1 cellular context compared by ENCODE assay signal in the genomic region with DNA sequence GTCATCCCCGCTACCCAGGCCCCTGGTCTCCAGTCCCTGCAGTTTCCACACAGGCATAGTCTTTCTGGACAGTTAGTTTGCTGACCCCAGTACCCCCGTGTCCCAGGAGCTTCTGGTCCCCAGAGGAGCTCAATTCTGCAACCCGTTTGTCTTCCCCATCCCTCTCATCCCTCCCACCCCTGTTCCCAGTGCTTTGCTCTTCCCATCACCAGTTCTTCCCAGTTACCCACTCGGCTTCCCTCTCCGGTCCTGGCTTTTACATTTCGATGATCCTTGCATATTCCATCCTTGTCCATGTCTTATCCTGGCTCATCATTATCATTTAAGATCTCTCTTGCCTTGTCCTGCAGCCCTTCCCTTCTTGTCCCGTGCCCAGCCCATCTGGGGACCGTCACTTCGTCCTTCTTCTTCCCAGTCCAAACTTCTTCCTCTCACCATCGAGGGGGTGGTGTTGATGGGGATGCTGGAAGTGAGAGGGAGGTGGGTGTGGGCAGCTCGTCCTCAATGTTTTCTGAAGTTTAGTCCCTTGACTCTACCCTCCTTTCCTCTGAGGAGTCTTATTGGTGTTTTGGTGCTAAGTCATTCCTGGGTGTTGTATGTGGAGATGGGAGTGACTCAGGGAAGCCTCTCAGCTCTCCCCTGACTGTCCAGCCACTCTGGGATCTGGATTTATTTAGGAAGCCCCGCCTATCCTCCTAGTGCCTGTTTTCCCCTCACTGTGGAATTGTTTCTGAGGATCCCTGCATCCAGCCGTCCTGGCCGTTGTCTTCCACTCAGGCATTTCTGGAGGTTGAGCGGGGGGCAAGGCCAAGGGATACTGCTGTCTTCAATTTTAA.
TF ChIP-seq lines count a peak whose summit lies in the region.

No MANE protein-coding gene starts in this region.

TF ChIP-seq in K562, 482 proteins besides CTCF, POLR2A, EP300 and RAD21 (continued from another document and continues in another):
- no peak for TF ChIP-seq RBM14 (IDR thresholded peaks at IDR 0.05; ENCODE audit: borderline replicate concordance, insufficient read depth, low read depth, low read length)
- TF ChIP-seq CCAR2 (IDR thresholded peaks at IDR 0.05; ENCODE audit: low read depth, low read length): no peak
- TF ChIP-seq, protein P1, sequence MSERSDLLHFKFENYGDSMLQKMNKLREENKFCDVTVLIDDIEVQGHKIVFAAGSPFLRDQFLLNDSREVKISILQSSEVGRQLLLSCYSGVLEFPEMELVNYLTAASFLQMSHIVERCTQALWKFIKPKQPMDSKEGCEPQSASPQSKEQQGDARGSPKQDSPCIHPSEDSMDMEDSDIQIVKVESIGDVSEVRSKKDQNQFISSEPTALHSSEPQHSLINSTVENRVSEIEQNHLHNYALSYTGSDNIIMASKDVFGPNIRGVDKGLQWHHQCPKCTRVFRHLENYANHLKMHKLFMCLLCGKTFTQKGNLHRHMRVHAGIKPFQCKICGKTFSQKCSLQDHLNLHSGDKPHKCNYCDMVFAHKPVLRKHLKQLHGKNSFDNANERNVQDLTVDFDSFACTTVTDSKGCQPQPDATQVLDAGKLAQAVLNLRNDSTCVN (CRISPR knock-in tag; IDR thresholded peaks at IDR 0.05): no peak
- TF ChIP-seq, protein P2, sequence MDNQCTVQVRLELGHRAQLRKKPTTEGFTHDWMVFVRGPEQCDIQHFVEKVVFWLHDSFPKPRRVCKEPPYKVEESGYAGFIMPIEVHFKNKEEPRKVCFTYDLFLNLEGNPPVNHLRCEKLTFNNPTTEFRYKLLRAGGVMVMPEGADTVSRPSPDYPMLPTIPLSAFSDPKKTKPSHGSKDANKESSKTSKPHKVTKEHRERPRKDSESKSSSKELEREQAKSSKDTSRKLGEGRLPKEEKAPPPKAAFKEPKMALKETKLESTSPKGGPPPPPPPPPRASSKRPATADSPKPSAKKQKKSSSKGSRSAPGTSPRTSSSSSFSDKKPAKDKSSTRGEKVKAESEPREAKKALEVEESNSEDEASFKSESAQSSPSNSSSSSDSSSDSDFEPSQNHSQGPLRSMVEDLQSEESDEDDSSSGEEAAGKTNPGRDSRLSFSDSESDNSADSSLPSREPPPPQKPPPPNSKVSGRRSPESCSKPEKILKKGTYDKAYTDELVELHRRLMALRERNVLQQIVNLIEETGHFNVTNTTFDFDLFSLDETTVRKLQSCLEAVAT (IDR thresholded peaks at IDR 0.05): 0 out of 4 replicates have a peak, but pooled peaks of 1 of the 2 experiments have one; percentile 11
- no peak for TF ChIP-seq ELF1 (tag; IDR thresholded peaks at IDR 0.05)
- TF ChIP-seq CBFB (CRISPR knock-in tag; IDR thresholded peaks at IDR 0.05): no peak
- TF ChIP-seq ZFP36 (IDR thresholded peaks at IDR 0.05; ENCODE audit: low read depth, low read length, partially characterized antibody): no peak
- TF ChIP-seq, protein P3, sequence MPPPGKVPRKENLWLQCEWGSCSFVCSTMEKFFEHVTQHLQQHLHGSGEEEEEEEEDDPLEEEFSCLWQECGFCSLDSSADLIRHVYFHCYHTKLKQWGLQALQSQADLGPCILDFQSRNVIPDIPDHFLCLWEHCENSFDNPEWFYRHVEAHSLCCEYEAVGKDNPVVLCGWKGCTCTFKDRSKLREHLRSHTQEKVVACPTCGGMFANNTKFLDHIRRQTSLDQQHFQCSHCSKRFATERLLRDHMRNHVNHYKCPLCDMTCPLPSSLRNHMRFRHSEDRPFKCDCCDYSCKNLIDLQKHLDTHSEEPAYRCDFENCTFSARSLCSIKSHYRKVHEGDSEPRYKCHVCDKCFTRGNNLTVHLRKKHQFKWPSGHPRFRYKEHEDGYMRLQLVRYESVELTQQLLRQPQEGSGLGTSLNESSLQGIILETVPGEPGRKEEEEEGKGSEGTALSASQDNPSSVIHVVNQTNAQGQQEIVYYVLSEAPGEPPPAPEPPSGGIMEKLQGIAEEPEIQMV (tag; conservative IDR thresholded peaks at IDR 0.05; ENCODE audit: low read depth): no peak
- TF ChIP-seq SMARCC2 (IDR thresholded peaks at IDR 0.05; ENCODE audit: low read depth): no peak
- no peak for TF ChIP-seq ZNF695 (CRISPR knock-in tag; IDR thresholded peaks at IDR 0.05)
- peak; percentile 79 for TF ChIP-seq C11orf30 (IDR thresholded peaks at IDR 0.05; ENCODE audit: low read depth)
- no peak for TF ChIP-seq ZNF146 (CRISPR knock-in tag; IDR thresholded peaks at IDR 0.05; ENCODE audit: unreplicated experiment)
- TF ChIP-seq ZC3H8 (IDR thresholded peaks at IDR 0.05): no peak
- no peak for TF ChIP-seq HOXB6 (CRISPR knock-in tag; IDR thresholded peaks at IDR 0.05; ENCODE audit: borderline replicate concordance)
- TF ChIP-seq HDGF (IDR thresholded peaks at IDR 0.05): 0 out of 2 replicates have a peak, but pooled peaks have one; percentile 24
- no peak for TF ChIP-seq ZNF24 (IDR thresholded peaks at IDR 0.05)
- TF ChIP-seq, protein P4, sequence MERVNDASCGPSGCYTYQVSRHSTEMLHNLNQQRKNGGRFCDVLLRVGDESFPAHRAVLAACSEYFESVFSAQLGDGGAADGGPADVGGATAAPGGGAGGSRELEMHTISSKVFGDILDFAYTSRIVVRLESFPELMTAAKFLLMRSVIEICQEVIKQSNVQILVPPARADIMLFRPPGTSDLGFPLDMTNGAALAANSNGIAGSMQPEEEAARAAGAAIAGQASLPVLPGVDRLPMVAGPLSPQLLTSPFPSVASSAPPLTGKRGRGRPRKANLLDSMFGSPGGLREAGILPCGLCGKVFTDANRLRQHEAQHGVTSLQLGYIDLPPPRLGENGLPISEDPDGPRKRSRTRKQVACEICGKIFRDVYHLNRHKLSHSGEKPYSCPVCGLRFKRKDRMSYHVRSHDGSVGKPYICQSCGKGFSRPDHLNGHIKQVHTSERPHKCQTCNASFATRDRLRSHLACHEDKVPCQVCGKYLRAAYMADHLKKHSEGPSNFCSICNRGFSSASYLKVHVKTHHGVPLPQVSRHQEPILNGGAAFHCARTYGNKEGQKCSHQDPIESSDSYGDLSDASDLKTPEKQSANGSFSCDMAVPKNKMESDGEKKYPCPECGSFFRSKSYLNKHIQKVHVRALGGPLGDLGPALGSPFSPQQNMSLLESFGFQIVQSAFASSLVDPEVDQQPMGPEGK (CRISPR knock-in tag; IDR thresholded peaks at IDR 0.05; ENCODE audit: borderline replicate concordance): no peak
- TF ChIP-seq BHLHE40 (IDR thresholded peaks at IDR 0.05; ENCODE audit: low read length): 0 out of 2 replicates have a peak, but pooled peaks have one; percentile 34
- no peak for TF ChIP-seq U2AF2 (optimal IDR thresholded peaks at IDR 0.05; ENCODE audit: low read depth, low read length)
- TF ChIP-seq ZNF263 (CRISPR knock-in tag; IDR thresholded peaks at IDR 0.05; ENCODE audit: borderline replicate concordance): no peak
- no peak for TF ChIP-seq ZNF354B (CRISPR knock-in tag; IDR thresholded peaks at IDR 0.05)
- TF ChIP-seq SMAD3 (CRISPR knock-in tag; conservative IDR thresholded peaks at IDR 0.05): no peak
- TF ChIP-seq, protein P5, sequence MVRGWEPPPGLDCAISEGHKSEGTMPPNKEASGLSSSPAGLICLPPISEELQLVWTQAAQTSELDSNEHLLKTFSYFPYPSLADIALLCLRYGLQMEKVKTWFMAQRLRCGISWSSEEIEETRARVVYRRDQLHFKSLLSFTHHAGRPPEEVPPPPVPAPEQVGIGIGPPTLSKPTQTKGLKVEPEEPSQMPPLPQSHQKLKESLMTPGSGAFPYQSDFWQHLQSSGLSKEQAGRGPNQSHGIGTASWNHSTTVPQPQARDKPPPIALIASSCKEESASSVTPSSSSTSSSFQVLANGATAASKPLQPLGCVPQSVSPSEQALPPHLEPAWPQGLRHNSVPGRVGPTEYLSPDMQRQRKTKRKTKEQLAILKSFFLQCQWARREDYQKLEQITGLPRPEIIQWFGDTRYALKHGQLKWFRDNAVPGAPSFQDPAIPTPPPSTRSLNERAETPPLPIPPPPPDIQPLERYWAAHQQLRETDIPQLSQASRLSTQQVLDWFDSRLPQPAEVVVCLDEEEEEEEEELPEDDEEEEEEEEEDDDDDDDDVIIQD (CRISPR knock-in tag; IDR thresholded peaks at IDR 0.05): no peak
- TF ChIP-seq HIVEP1 (CRISPR knock-in tag; IDR thresholded peaks at IDR 0.05): no peak
- TF ChIP-seq, protein P6, sequence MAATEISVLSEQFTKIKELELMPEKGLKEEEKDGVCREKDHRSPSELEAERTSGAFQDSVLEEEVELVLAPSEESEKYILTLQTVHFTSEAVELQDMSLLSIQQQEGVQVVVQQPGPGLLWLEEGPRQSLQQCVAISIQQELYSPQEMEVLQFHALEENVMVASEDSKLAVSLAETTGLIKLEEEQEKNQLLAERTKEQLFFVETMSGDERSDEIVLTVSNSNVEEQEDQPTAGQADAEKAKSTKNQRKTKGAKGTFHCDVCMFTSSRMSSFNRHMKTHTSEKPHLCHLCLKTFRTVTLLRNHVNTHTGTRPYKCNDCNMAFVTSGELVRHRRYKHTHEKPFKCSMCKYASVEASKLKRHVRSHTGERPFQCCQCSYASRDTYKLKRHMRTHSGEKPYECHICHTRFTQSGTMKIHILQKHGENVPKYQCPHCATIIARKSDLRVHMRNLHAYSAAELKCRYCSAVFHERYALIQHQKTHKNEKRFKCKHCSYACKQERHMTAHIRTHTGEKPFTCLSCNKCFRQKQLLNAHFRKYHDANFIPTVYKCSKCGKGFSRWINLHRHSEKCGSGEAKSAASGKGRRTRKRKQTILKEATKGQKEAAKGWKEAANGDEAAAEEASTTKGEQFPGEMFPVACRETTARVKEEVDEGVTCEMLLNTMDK (IDR thresholded peaks at IDR 0.05; ENCODE audit: borderline replicate concordance, insufficient read depth, low read depth, low read length, poor library complexity, severe bottlenecking): no peak
- peak in 1 of 2 experiments; percentile 30; a peak in 1 of 4 replicates for TF ChIP-seq HDAC1 (IDR thresholded peaks at IDR 0.05)
- TF ChIP-seq ZNF445 (CRISPR knock-in tag; IDR thresholded peaks at IDR 0.05; ENCODE audit: low read depth): no peak
- no peak for TF ChIP-seq NCOR1 (IDR thresholded peaks at IDR 0.05)
- TF ChIP-seq ZSCAN29 (IDR thresholded peaks at IDR 0.05): no peak
- no peak for TF ChIP-seq L3MBTL2 (IDR thresholded peaks at IDR 0.05)
- TF ChIP-seq, protein P7, sequence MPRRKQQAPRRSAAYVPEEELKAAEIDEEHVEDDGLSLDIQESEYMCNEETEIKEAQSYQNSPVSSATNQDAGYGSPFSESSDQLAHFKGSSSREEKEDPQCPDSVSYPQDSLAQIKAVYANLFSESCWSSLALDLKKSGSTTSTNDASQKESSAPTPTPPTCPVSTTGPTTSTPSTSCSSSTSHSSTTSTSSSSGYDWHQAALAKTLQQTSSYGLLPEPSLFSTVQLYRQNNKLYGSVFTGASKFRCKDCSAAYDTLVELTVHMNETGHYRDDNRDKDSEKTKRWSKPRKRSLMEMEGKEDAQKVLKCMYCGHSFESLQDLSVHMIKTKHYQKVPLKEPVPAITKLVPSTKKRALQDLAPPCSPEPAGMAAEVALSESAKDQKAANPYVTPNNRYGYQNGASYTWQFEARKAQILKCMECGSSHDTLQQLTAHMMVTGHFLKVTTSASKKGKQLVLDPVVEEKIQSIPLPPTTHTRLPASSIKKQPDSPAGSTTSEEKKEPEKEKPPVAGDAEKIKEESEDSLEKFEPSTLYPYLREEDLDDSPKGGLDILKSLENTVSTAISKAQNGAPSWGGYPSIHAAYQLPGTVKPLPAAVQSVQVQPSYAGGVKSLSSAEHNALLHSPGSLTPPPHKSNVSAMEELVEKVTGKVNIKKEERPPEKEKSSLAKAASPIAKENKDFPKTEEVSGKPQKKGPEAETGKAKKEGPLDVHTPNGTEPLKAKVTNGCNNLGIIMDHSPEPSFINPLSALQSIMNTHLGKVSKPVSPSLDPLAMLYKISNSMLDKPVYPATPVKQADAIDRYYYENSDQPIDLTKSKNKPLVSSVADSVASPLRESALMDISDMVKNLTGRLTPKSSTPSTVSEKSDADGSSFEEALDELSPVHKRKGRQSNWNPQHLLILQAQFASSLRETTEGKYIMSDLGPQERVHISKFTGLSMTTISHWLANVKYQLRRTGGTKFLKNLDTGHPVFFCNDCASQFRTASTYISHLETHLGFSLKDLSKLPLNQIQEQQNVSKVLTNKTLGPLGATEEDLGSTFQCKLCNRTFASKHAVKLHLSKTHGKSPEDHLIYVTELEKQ (CRISPR knock-in tag; IDR thresholded peaks at IDR 0.05): no peak
- peak; percentile 34; the same call in 1 of the 2 replicates for TF ChIP-seq EHMT2 (IDR thresholded peaks at IDR 0.05)
- no peak for TF ChIP-seq CEBPG (CRISPR knock-in tag; IDR thresholded peaks at IDR 0.05)
- TF ChIP-seq CEBPG (tag; conservative IDR thresholded peaks at IDR 0.05 in 1 of 2, IDR thresholded peaks at IDR 0.05 in 1 of 2): no peak
- TF ChIP-seq, protein P8, sequence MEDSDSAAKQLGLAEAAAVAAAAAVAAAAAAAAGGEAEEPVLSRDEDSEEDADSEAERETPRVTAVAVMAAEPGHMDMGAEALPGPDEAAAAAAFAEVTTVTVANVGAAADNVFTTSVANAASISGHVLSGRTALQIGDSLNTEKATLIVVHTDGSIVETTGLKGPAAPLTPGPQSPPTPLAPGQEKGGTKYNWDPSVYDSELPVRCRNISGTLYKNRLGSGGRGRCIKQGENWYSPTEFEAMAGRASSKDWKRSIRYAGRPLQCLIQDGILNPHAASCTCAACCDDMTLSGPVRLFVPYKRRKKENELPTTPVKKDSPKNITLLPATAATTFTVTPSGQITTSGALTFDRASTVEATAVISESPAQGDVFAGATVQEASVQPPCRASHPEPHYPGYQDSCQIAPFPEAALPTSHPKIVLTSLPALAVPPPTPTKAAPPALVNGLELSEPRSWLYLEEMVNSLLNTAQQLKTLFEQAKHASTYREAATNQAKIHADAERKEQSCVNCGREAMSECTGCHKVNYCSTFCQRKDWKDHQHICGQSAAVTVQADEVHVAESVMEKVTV (CRISPR knock-in tag; IDR thresholded peaks at IDR 0.05): no peak
- TF ChIP-seq HNRNPH1 (optimal IDR thresholded peaks at IDR 0.05; ENCODE audit: low read depth, low read length): no peak
- no peak for TF ChIP-seq PYGO2 (tag; IDR thresholded peaks at IDR 0.05)
- TF ChIP-seq MBD2 (IDR thresholded peaks at IDR 0.05; ENCODE audit: borderline replicate concordance, low read depth): no peak
- no peak for TF ChIP-seq KAT7 (CRISPR knock-in tag; IDR thresholded peaks at IDR 0.05; ENCODE audit: borderline replicate concordance)
- TF ChIP-seq DMBX1 (CRISPR knock-in tag; IDR thresholded peaks at IDR 0.05; ENCODE audit: borderline replicate concordance): no peak
- TF ChIP-seq ZNF23 (CRISPR knock-in tag; IDR thresholded peaks at IDR 0.05): no peak
- TF ChIP-seq NRF1 (conservative IDR thresholded peaks at IDR 0.05 in 1 of 2, IDR thresholded peaks at IDR 0.05 in 1 of 2): peak; percentile 11 to 28; a peak in 2 of 4 replicates
- TF ChIP-seq, protein P9, sequence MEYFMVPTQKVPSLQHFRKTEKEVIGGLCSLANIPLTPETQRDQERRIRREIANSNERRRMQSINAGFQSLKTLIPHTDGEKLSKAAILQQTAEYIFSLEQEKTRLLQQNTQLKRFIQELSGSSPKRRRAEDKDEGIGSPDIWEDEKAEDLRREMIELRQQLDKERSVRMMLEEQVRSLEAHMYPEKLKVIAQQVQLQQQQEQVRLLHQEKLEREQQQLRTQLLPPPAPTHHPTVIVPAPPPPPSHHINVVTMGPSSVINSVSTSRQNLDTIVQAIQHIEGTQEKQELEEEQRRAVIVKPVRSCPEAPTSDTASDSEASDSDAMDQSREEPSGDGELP (CRISPR knock-in tag; IDR thresholded peaks at IDR 0.05; ENCODE audit: borderline replicate concordance): 0 out of 2 replicates have a peak, but pooled peaks have one; percentile 21
- no peak for TF ChIP-seq ILF3 (IDR thresholded peaks at IDR 0.05; ENCODE audit: borderline replicate concordance)
